ENCODE assay signal across 11 cellular contexts in genomic region chr1:204479387-204480136, GRCh38. TPM values are rescaled to one million over a fixed set of nuclear protein-coding genes. Genes with fewer than 3 reads are reported as not detected.
DNase-seq lines count a peak whose midpoint lies in the region; ATAC-seq and TF ChIP-seq lines count a peak whose summit lies in the region.
"Had no signal": no experiment of that assay in that cellular context is flagged by ENCODE, and none has a peak within 500 bp of the region (broad histone marks: within the 10 kb centered on the region; RNA-seq: fewer than 3 reads in every experiment).

No MANE protein-coding gene starts in this region.

- no peak overlapping the region for H3K4me3 ChIP-seq in esophagus squamous epithelium
- H3K4me3 ChIP-seq in skin epidermis, result no peak overlapping the region

- TF ChIP-seq CTCF in esophagus squamous epithelium (IDR thresholded peaks at IDR 0.05), result no peak

- TF ChIP-seq POLR2A in esophagus squamous epithelium (IDR thresholded peaks at IDR 0.05), result no peak

- peaks cover 0 to 7% (median 0%) of the 10 kb centered on the region in 3 donors for H3K36me3 ChIP-seq in esophagus squamous epithelium

- WGBS in esophagus squamous epithelium, 2 donors, result 61 to 68% methylated on average over 5 to 7 of the region's 13 CpGs

- intact Hi-C loops in esophagus squamous epithelium (cut with DNase I), result no loop called here
- intact Hi-C loops in left ventricle myocardium superior (cut with micrococcal nuclease), result no loop called here

- DNase-seq in COLO829 (ENCODE audit: low spot score), result peak; percentile 62
- DNase-seq in NCI-H2171 (lab: John Stamatoyannopoulos, UW), result peak; percentile 46
- no peak for DNase-seq in esophagus squamous epithelium (lab: John Stamatoyannopoulos, UW)
- DNase-seq in SKM-1 treated with dmso at 0.1 percent for 144 hours (lab: John Stamatoyannopoulos, UW; ENCODE audit: unreplicated experiment), result no peak
- no peak for DNase-seq in NCI-H146 (lab: John Stamatoyannopoulos, UW)
- DNase-seq in left ventricle myocardium superior, result no peak
- DNase-seq: activated CD4-positive, alpha-beta T cell treated with anti-CD3 and anti-CD28 coated beads for 48 hours; effector memory CD4-positive, alpha-beta T cell had no signal

- no peaks in the 10 kb centered on the region for H3K27me3 ChIP-seq in esophagus squamous epithelium

- ATAC-seq in GM19324 (IDR thresholded peaks at IDR 0.05; ENCODE audit: low FRiP score, unreplicated experiment), result no peak
- ATAC-seq in left ventricle myocardium superior, result no peak

- peak overlapping the region; percentile 40 to 59 (median 46) for H3K27ac ChIP-seq in esophagus squamous epithelium
- H3K27ac ChIP-seq in skin epidermis, result peak overlapping the region in 19 of 21 experiments; percentile 26 to 77 (median 67)
- H3K27ac ChIP-seq: parathyroid adenoma had no signal

- no peaks in the 10 kb centered on the region for H3K9me3 ChIP-seq in esophagus squamous epithelium

- peaks cover 41 to 86% (median 71%) of the 10 kb centered on the region in 3 donors for H3K4me1 ChIP-seq in esophagus squamous epithelium

RNA-seq across cellular contexts. Expression of gene PIK3C2B, which starts 15.0 kb away (rescaled TPM):
- total RNA-seq in esophagus squamous epithelium, result 10 to 100 TPM; 19.4 to 40.2 (median 21.3) TPM
- 23.6 TPM for total RNA-seq in left ventricle myocardium superior

RNA-seq across cellular contexts. Expression of gene MDM4, which starts 36.6 kb away (rescaled TPM):
- total RNA-seq in esophagus squamous epithelium (10 to 100 TPM; 13.2 to 62.8 (median 23.8) TPM), left ventricle myocardium superior (30.1 TPM)

Comparison
In these comparisons a context has a peak if more than half of its experiments do, and no peak if none do; other contexts are left out.
1. DNase-seq: peak in COLO829 (single experiment) and NCI-H2171 (single experiment); none in esophagus squamous epithelium (single experiment), SKM-1 treated with dmso at 0.1 percent for 144 hours (single experiment), NCI-H146 (single experiment) and left ventricle myocardium superior (single experiment).